In the genomic region with DNA sequence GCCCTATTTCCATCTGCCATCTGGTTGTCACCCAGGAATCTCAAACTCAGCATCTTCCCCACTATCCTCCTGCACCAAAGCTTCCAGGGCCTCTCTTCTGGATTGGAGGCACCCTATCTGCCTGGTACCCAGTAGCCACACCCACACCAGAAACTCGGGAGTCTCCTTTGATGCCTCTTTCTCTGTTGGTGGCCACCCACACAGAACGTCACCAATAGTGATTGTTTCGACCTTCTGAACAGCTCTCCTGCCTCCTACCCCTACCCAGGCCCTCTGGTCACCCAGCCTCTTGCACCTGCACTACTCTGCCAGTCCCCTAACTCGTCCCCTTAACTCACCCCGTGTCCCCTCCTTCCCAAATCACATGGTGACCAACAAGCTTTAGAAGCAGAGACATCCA, we compare ENCODE assay signal across 14 cellular contexts.
"Had no signal": no experiment of that assay in that cellular context is flagged by ENCODE, and none has a peak within 500 bp of the region (broad histone marks: within the 10 kb centered on the region; RNA-seq: fewer than 3 reads in every experiment).

No MANE protein-coding gene starts in this region.

- H3K27ac ChIP-seq: ascending aorta, gastroesophageal sphincter, heart right ventricle had no signal

- H3K79me2 ChIP-seq: parathyroid adenoma had no signal

- H3K27me3 ChIP-seq: ascending aorta, gastroesophageal sphincter, heart right ventricle had no signal

- H3K27ac Mint-ChIP-seq: T-helper 1 cell treated with Interleukin-12 subunit alpha and Interleukin-12 subunit beta and Interleukin-4 antibody, amounts not matched to agents 30 μg/mL and 1 μg/mL, for 36 hours; WTC11 had no signal

- H3K36me3 Mint-ChIP-seq: WTC11 had no signal

- FAIRE-seq: TTC549 had no signal

- H3K36me3 ChIP-seq: ascending aorta, gastroesophageal sphincter, heart right ventricle had no signal

- H3K4me3 ChIP-seq: ascending aorta, gastroesophageal sphincter, heart right ventricle, lung had no signal

- H3K9ac ChIP-seq: parathyroid adenoma had no signal

- H3K9me3 ChIP-seq: ascending aorta, gastroesophageal sphincter, heart right ventricle had no signal

- H3K4me3 Mint-ChIP-seq: T-helper 1 cell treated with Interleukin-12 subunit alpha and Interleukin-12 subunit beta and Interleukin-4 antibody, amounts not matched to agents 30 μg/mL and 1 μg/mL, for 36 hours; WTC11 had no signal

- DNase-seq: activated CD4-positive, alpha-beta T cell treated with anti-CD3 and anti-CD28 coated beads for 48 hours; activated T-cell treated with anti-CD3 and anti-CD28 coated beads, Interleukin-2, amount 50 U/mL, for 48 hours; erythroblast; heart right ventricle; left cardiac atrium; midbrain; stimulated activated CD4-positive, alpha-beta T cell treated with anti-CD3 and anti-CD28 coated beads, Interleukin-2, amount 100 ng/mL, for 24 hours had no signal

- ATAC-seq: gastroesophageal sphincter, heart right ventricle, left cardiac atrium, WTC11 had no signal

- H3K9me3 Mint-ChIP-seq: T-helper 1 cell treated with Interleukin-12 subunit alpha and Interleukin-12 subunit beta and Interleukin-4 antibody, amounts not matched to agents 30 μg/mL and 1 μg/mL, for 36 hours; WTC11 had no signal
